Comparison of ENCODE assay signal across 11 cellular contexts in the genomic region with DNA sequence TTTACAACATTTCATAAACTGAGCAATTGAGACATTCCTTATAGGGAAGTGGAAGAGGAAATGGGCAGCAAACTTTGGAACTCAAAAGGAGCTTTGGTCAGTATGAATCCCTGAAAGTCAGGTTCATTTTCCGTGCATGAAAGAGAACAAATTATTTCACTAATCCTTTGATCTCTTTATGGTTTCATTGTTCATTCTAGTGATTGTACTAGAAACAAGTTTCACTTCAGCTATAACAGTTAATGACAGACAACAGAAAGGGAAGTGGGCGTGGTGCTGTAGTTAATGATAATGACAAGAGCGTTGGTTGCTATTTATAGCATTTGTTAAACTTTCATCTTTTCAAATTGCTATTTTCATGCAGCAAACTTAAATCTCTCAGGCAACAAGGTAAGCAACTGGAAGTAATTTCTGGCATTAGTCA.
DNase-seq lines count a peak whose midpoint lies in the region; ATAC-seq and TF ChIP-seq lines count a peak whose summit lies in the region.
"Had no signal": no experiment of that assay in that cellular context is flagged by ENCODE, and none has a peak within 500 bp of the region (broad histone marks: within the 10 kb centered on the region; RNA-seq: fewer than 3 reads in every experiment).

No MANE protein-coding gene starts in this region.

- no peak overlapping the region for H3K4me3 Mint-ChIP-seq in osteocyte (ENCODE audit: unreplicated experiment)
- H3K4me3 Mint-ChIP-seq: nephron progenitor cell; stimulated activated naive CD8-positive, alpha-beta T cell treated with anti-CD3 and anti-CD28 coated beads, Interleukin-15, Interleukin-2, amounts not matched to agents 100 ng/mL and 50 ng/mL, for 24 hours had no signal

- no peak overlapping the region for H3K27ac Mint-ChIP-seq in osteocyte (ENCODE audit: unreplicated experiment)
- H3K27ac Mint-ChIP-seq: nephron progenitor cell; stimulated activated naive CD8-positive, alpha-beta T cell treated with anti-CD3 and anti-CD28 coated beads, Interleukin-15, Interleukin-2, amounts not matched to agents 100 ng/mL and 50 ng/mL, for 24 hours had no signal

- H3K36me3 ChIP-seq in gastroesophageal sphincter, result no peaks in the 10 kb centered on the region
- no peaks in the 10 kb centered on the region for H3K36me3 ChIP-seq in trophoblast cell (ENCODE audit: control insufficient read depth in 1 of 2, insufficient read depth in 2 of 2, low read length in 2 of 2)
- H3K36me3 ChIP-seq in right lobe of liver, result no peaks in the 10 kb centered on the region

- H2AK5ac ChIP-seq in trophoblast cell (ENCODE audit: low read length), result no peak overlapping the region

- H3K4me3 ChIP-seq in gastroesophageal sphincter (no peak overlapping the region), trophoblast cell (ENCODE audit: low read depth, low read length) (no peak overlapping the region), right lobe of liver (no peak overlapping the region), coronary artery (no peak overlapping the region)

- no peaks in the 10 kb centered on the region for H3K79me1 ChIP-seq in trophoblast cell (ENCODE audit: low read length)

- no peaks in the 10 kb centered on the region for H3K27me3 Mint-ChIP-seq in osteocyte (ENCODE audit: unreplicated experiment)

- H3K79me2 ChIP-seq in trophoblast cell (ENCODE audit: control insufficient read depth, insufficient read depth, low read length, poor library complexity), result no peaks in the 10 kb centered on the region

- DNase-seq in trophoblast cell (no peak), right lobe of liver (no peak), osteocyte (ENCODE audit: extremely low spot score, unreplicated experiment) (no peak), coronary artery (ENCODE audit: low spot score) (no peak)
- DNase-seq: NCI-H2081 treated with DMSO at 0.1 percent for 48 hours, nephron progenitor cell had no signal

- H2BK12ac ChIP-seq in trophoblast cell (ENCODE audit: low read length), result no peak overlapping the region

- ATAC-seq in GM18520 (IDR thresholded peaks at IDR 0.05; ENCODE audit: unreplicated experiment), result peak; percentile 70
- peak; percentile 91 for ATAC-seq in GM21825 (IDR thresholded peaks at IDR 0.05; ENCODE audit: unreplicated experiment)
- peak; percentile 92 for ATAC-seq in HG03571 (IDR thresholded peaks at IDR 0.05; ENCODE audit: unreplicated experiment)
- ATAC-seq in gastroesophageal sphincter, result no peak
- no peak for ATAC-seq in right lobe of liver

- H3K4me1 Mint-ChIP-seq in osteocyte (ENCODE audit: unreplicated experiment), result peaks cover 14% of the 10 kb centered on the region
- H3K4me1 Mint-ChIP-seq: nephron progenitor cell had no signal

- H3K9me3 Mint-ChIP-seq in osteocyte (ENCODE audit: unreplicated experiment), result no peaks in the 10 kb centered on the region
- H3K9me3 Mint-ChIP-seq: nephron progenitor cell; stimulated activated naive CD8-positive, alpha-beta T cell treated with anti-CD3 and anti-CD28 coated beads, Interleukin-15, Interleukin-2, amounts not matched to agents 100 ng/mL and 50 ng/mL, for 24 hours had no signal

- H3K4ac ChIP-seq in trophoblast cell (ENCODE audit: low read depth, low read length), result no peak overlapping the region

- H3K4me1 ChIP-seq in gastroesophageal sphincter (peaks cover 0 to 29% (median 4%) of the 10 kb centered on the region in 3 donors), trophoblast cell (ENCODE audit: control insufficient read depth in 1 of 2, insufficient read depth in 2 of 2, low read length in 2 of 2) (peaks cover 0 to 2% of the 10 kb centered on the region in 2 experiments), right lobe of liver (peaks cover 0 to 28% (median 0%) of the 10 kb centered on the region in 4 donors)

- no peak for TF ChIP-seq CTCF in gastroesophageal sphincter (IDR thresholded peaks at IDR 0.05)
- no peak for TF ChIP-seq CTCF in right lobe of liver (IDR thresholded peaks at IDR 0.05)
- TF ChIP-seq CTCF in osteocyte (IDR thresholded peaks at IDR 0.05), result no peak
- no peak for TF ChIP-seq CTCF in coronary artery (IDR thresholded peaks at IDR 0.05)

- H3K9me3 ChIP-seq in gastroesophageal sphincter, result no peaks in the 10 kb centered on the region
- no peaks in the 10 kb centered on the region for H3K9me3 ChIP-seq in trophoblast cell (ENCODE audit: insufficient read depth, low read depth, low read length)
- no peaks in the 10 kb centered on the region for H3K9me3 ChIP-seq in right lobe of liver

- no peak overlapping the region for H3K9ac ChIP-seq in trophoblast cell (ENCODE audit: low read length)

- no peaks in the 10 kb centered on the region for H3K36me3 Mint-ChIP-seq in osteocyte (ENCODE audit: unreplicated experiment)

- H2BK5ac ChIP-seq in trophoblast cell (ENCODE audit: low read depth, low read length, poor library complexity), result no peak overlapping the region

- TF ChIP-seq EP300 in gastroesophageal sphincter (IDR thresholded peaks at IDR 0.05), result no peak

- no peak overlapping the region for H2BK120ac ChIP-seq in trophoblast cell (ENCODE audit: insufficient read depth, low read length, poor library complexity)

- no peak overlapping the region for H4K91ac ChIP-seq in trophoblast cell (ENCODE audit: low read depth, low read length)

- intact Hi-C loops in right lobe of liver (cut with DNase I), result no loop called here

- no peak overlapping the region for H3K4me2 ChIP-seq in trophoblast cell (ENCODE audit: low read length)

- no peak overlapping the region for H3K23ac ChIP-seq in trophoblast cell (ENCODE audit: low read length)

- H3K18ac ChIP-seq in trophoblast cell (ENCODE audit: low read length), result no peak overlapping the region

- no peak overlapping the region for H2AFZ ChIP-seq in trophoblast cell (ENCODE audit: insufficient read depth, low read length, poor library complexity)

- TF ChIP-seq POLR2A in gastroesophageal sphincter (IDR thresholded peaks at IDR 0.05) (no peak), right lobe of liver (IDR thresholded peaks at IDR 0.05) (no peak)

- H3K27me3 ChIP-seq in gastroesophageal sphincter (no peaks in the 10 kb centered on the region), trophoblast cell (ENCODE audit: insufficient read depth, low read length) (no peaks in the 10 kb centered on the region), right lobe of liver (no peaks in the 10 kb centered on the region)

- no peak overlapping the region for H4K12ac ChIP-seq in trophoblast cell (ENCODE audit: low read depth, low read length)

- H3K14ac ChIP-seq in trophoblast cell (ENCODE audit: low read length), result no peak overlapping the region

- 21 to 40% methylated on average over 3 of the region's 3 CpGs for WGBS in gastroesophageal sphincter (ENCODE audit: low coverage in 1 of 2), 2 donors
- WGBS in trophoblast cell (ENCODE audit: extremely low coverage, insufficient coverage, insufficient read length), result no CpG with 5 or more reads among the region's 3 CpGs
- WGBS in right lobe of liver (ENCODE audit: insufficient coverage, low coverage, low lambda C conversion rate, missing lambda C conversion rate), result 31% methylated on average over 3 of the region's 3 CpGs

- peak overlapping the region in 3 of 4 donors; percentile 18 to 61 (median 48) for H3K27ac ChIP-seq in gastroesophageal sphincter
- no peak overlapping the region for H3K27ac ChIP-seq in trophoblast cell (ENCODE audit: low read depth, low read length)
- no peak overlapping the region for H3K27ac ChIP-seq in right lobe of liver
- no peak overlapping the region for H3K27ac ChIP-seq in coronary artery

- H4K8ac ChIP-seq in trophoblast cell (ENCODE audit: low read depth, low read length), result no peak overlapping the region

Comparison
In these comparisons a context has a peak if more than half of its experiments do, and no peak if none do; other contexts are left out.
1. ATAC-seq: peak in GM18520 (single experiment), GM21825 (single experiment) and HG03571 (single experiment); none in gastroesophageal sphincter (single experiment) and right lobe of liver (0 of 4).
2. H3K27ac ChIP-seq: peak in gastroesophageal sphincter (3 of 4); none in trophoblast cell (single experiment), right lobe of liver (0 of 3) and coronary artery (0 of 2).